12 cellular contexts compared by ENCODE assay signal in the genomic region with DNA sequence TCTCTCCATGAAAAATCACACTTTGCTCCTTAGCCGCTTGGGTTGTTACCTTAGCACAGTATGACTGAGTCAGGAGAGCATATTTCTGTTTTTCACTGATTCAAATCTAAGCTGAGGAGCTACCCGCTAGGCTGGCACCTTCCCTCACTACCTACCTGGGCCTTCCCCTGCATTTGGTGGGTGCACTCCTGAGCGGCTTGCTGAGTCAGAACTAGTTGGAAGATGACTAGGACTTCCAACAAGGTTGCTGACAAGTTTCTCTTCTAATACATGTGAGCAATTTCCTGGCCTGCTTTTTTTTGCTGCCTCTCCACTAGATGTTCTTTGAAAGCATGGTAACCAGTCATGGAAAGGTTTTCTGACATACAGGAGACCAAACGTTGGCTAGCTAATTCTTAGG. TPM values are rescaled to one million over a fixed set of nuclear protein-coding genes. Genes with fewer than 3 reads are reported as not detected.
A peak's percentile ranks its signal among the peaks of the same experiment; 100 is the strongest.
DNase-seq lines count a peak whose midpoint lies in the region; ATAC-seq and TF ChIP-seq lines count a peak whose summit lies in the region.
"Had no signal": no experiment of that assay in that cellular context is flagged by ENCODE, and none has a peak within 500 bp of the region (broad histone marks: within the 10 kb centered on the region; RNA-seq: fewer than 3 reads in every experiment).

No MANE protein-coding gene starts in this region.

- H3K27me3 Mint-ChIP-seq in activated T-helper 17 cell treated with anti-CD3 and anti-CD28 coated beads, Interleukin-2, amount 50 U/mL, for 72 hours = peaks cover 28% of the 10 kb centered on the region

- TF ChIP-seq CTCF in GM10266 (IDR thresholded peaks at IDR 0.05; ENCODE audit: control insufficient read depth, insufficient read depth, low read depth, missing control alignments) = no peak

- DNase-seq in stimulated activated naive CD4-positive, alpha-beta T cell treated with Interleukin-2 at 50 U/mL for 16 hours (lab: John Stamatoyannopoulos, UW) = peak; percentile 8
- DNase-seq in stimulated activated naive CD4-positive, alpha-beta T cell (lab: John Stamatoyannopoulos, UW) = no peak
- DNase-seq in stimulated activated effector memory CD8-positive, alpha-beta T cell treated with anti-CD3 and anti-CD28 coated beads, Interleukin-12 subunit alpha, Interleukin-12 subunit beta, amount 100 ng/mL, for 72 hours (ENCODE audit: low spot score in 2 of 2) = no peak
- DNase-seq in NCI-H748 (lab: John Stamatoyannopoulos, UW; ENCODE audit: unreplicated experiment) (no peak), GM10266 (ENCODE audit: extremely low spot score) (no peak)
- DNase-seq: NCI-H1048, NCI-H446, psoas muscle, SHP77 had no signal

- H3K4me3 Mint-ChIP-seq in activated T-helper 17 cell treated with anti-CD3 and anti-CD28 coated beads, Interleukin-2, amount 50 U/mL, for 72 hours = no peak overlapping the region
- H3K4me3 Mint-ChIP-seq in stimulated activated effector memory CD8-positive, alpha-beta T cell treated with anti-CD3 and anti-CD28 coated beads, Interleukin-12 subunit alpha, Interleukin-12 subunit beta, amount 100 ng/mL, for 72 hours = no peak overlapping the region

- no peaks in the 10 kb centered on the region for H3K36me3 Mint-ChIP-seq in activated T-helper 17 cell treated with anti-CD3 and anti-CD28 coated beads, Interleukin-2, amount 50 U/mL, for 72 hours (ENCODE audit: low read depth)
- no peaks in the 10 kb centered on the region for H3K36me3 Mint-ChIP-seq in stimulated activated effector memory CD8-positive, alpha-beta T cell treated with anti-CD3 and anti-CD28 coated beads, Interleukin-12 subunit alpha, Interleukin-12 subunit beta, amount 100 ng/mL, for 72 hours

- no peaks in the 10 kb centered on the region for H3K9me3 Mint-ChIP-seq in activated T-helper 17 cell treated with anti-CD3 and anti-CD28 coated beads, Interleukin-2, amount 50 U/mL, for 72 hours
- H3K9me3 Mint-ChIP-seq in stimulated activated effector memory CD8-positive, alpha-beta T cell treated with anti-CD3 and anti-CD28 coated beads, Interleukin-12 subunit alpha, Interleukin-12 subunit beta, amount 100 ng/mL, for 72 hours = no peaks in the 10 kb centered on the region

- H3K4me1 Mint-ChIP-seq in activated T-helper 17 cell treated with anti-CD3 and anti-CD28 coated beads, Interleukin-2, amount 50 U/mL, for 72 hours = no peaks in the 10 kb centered on the region
- H3K4me1 Mint-ChIP-seq in stimulated activated effector memory CD8-positive, alpha-beta T cell treated with anti-CD3 and anti-CD28 coated beads, Interleukin-12 subunit alpha, Interleukin-12 subunit beta, amount 100 ng/mL, for 72 hours = peaks cover 5% of the 10 kb centered on the region

- ATAC-seq in HG02870 (IDR thresholded peaks at IDR 0.05; ENCODE audit: unreplicated experiment) (peak; percentile 76), GM18505 (IDR thresholded peaks at IDR 0.05; ENCODE audit: unreplicated experiment) (no peak)
- ATAC-seq in activated T-helper 17 cell treated with anti-CD3 and anti-CD28 coated beads, Interleukin-2, amount 50 U/mL, for 72 hours (replicated peaks) = peak; percentile 97
- ATAC-seq in stimulated activated effector memory CD8-positive, alpha-beta T cell treated with anti-CD3 and anti-CD28 coated beads, Interleukin-12 subunit alpha, Interleukin-12 subunit beta, amount 100 ng/mL, for 72 hours = peak; percentile 85
- ATAC-seq: psoas muscle had no signal

- no peak overlapping the region for H3K27ac Mint-ChIP-seq in activated T-helper 17 cell treated with anti-CD3 and anti-CD28 coated beads, Interleukin-2, amount 50 U/mL, for 72 hours
- no peak overlapping the region for H3K27ac Mint-ChIP-seq in stimulated activated effector memory CD8-positive, alpha-beta T cell treated with anti-CD3 and anti-CD28 coated beads, Interleukin-12 subunit alpha, Interleukin-12 subunit beta, amount 100 ng/mL, for 72 hours

- no peak for TF ChIP-seq POLR2A in GM18505 (IDR thresholded peaks at IDR 0.05; ENCODE audit: borderline replicate concordance, extremely low read depth, insufficient read depth, insufficient read length)

RNA-seq across cellular contexts. Expression of a gene that starts 43.8 kb away (rescaled TPM):
- total RNA-seq in activated T-helper 17 cell treated with anti-CD3 and anti-CD28 coated beads, Interleukin-2, amount 50 U/mL, for 72 hours = 100 to 1,000 TPM; 165 to 192 TPM
